Comparison of ENCODE assay signal across 9 cellular contexts in genomic region chr19:16587031-16588023, GRCh38. TPM values are rescaled to one million over a fixed set of nuclear protein-coding genes. Genes with fewer than 3 reads are reported as not detected.
DNase-seq lines count a peak whose midpoint lies in the region; ATAC-seq and TF ChIP-seq lines count a peak whose summit lies in the region.
"Had no signal": no experiment of that assay in that cellular context is flagged by ENCODE, and none has a peak within 500 bp of the region (broad histone marks: within the 10 kb centered on the region; RNA-seq: fewer than 3 reads in every experiment).

No MANE protein-coding gene starts in this region.

- peak overlapping the region; percentile 77 for H3K4me3 Mint-ChIP-seq in activated T-cell treated with anti-CD3 and anti-CD28 coated beads, Interleukin-2, amount 50 U/mL, for 4 hours

- peaks cover 78 to 94% (median 88%) of the 10 kb centered on the region in 3 donors for H3K4me1 ChIP-seq in skeletal muscle tissue (ENCODE audit: control insufficient read depth in 3 of 3, insufficient read depth in 3 of 3, low read length in 3 of 3)

- no peaks in the 10 kb centered on the region for H3K36me3 ChIP-seq in skeletal muscle tissue (ENCODE audit: control insufficient read depth in 3 of 3, insufficient read depth in 3 of 3, low read length in 3 of 3)

- H3K27me3 ChIP-seq in skeletal muscle tissue (ENCODE audit: control insufficient read depth in 3 of 3, insufficient read depth in 3 of 3, low read length in 3 of 3): no peaks in the 10 kb centered on the region

- TF ChIP-seq CTCF in foreskin fibroblast (IDR thresholded peaks at IDR 0.05; ENCODE audit: low read depth, low read length): no peak
- no peak for TF ChIP-seq CTCF in GM20000 (IDR thresholded peaks at IDR 0.05; ENCODE audit: extremely low read depth, missing control alignments)

- H3K9me3 ChIP-seq in skeletal muscle tissue (ENCODE audit: control insufficient read depth in 3 of 3, low read length in 3 of 3): no peaks in the 10 kb centered on the region

- no peaks in the 10 kb centered on the region for H3K36me3 Mint-ChIP-seq in activated T-cell treated with anti-CD3 and anti-CD28 coated beads, Interleukin-2, amount 50 U/mL, for 4 hours (ENCODE audit: insufficient read depth)

- no peaks in the 10 kb centered on the region for H3K9me3 Mint-ChIP-seq in activated T-cell treated with anti-CD3 and anti-CD28 coated beads, Interleukin-2, amount 50 U/mL, for 4 hours

- DNase-seq in ELF-1 (ENCODE audit: low read depth, low spot score) (peak; percentile 34), NCI-H82 treated with DMSO at 0.1 percent for 48 hours (lab: John Stamatoyannopoulos, UW; ENCODE audit: unreplicated experiment) (peak; percentile 20), foreskin fibroblast (peak; percentile 42 to 71), GM20000 (ENCODE audit: low spot score) (no peak)
- DNase-seq in activated T-cell treated with anti-CD3 and anti-CD28 coated beads, Interleukin-2, amount 50 U/mL, for 4 hours: peak; percentile 70

- peak; percentile 22 to 29 for ATAC-seq in activated T-cell treated with anti-CD3 and anti-CD28 coated beads, Interleukin-2, amount 50 U/mL, for 4 hours
- no peak for ATAC-seq in GM21737 (IDR thresholded peaks at IDR 0.05; ENCODE audit: unreplicated experiment)
- ATAC-seq in HG02970 (IDR thresholded peaks at IDR 0.05; ENCODE audit: low FRiP score, unreplicated experiment): no peak

- H3K27me3 Mint-ChIP-seq in activated T-cell treated with anti-CD3 and anti-CD28 coated beads, Interleukin-2, amount 50 U/mL, for 4 hours (ENCODE audit: low read depth): no peaks in the 10 kb centered on the region

- H3K27ac ChIP-seq in skeletal muscle tissue (ENCODE audit: low read depth, low read length): peak overlapping the region; percentile 14
- H3K27ac ChIP-seq: parathyroid adenoma had no signal

- H3K4me3 ChIP-seq in foreskin fibroblast (ENCODE audit: low read depth in 1 of 2, low read length in 2 of 2): no peak overlapping the region
- peak overlapping the region; percentile 33 to 72 (median 49) for H3K4me3 ChIP-seq in skeletal muscle tissue (ENCODE audit: low read length in 3 of 3)

- peaks cover 91% of the 10 kb centered on the region for H3K4me1 Mint-ChIP-seq in activated T-cell treated with anti-CD3 and anti-CD28 coated beads, Interleukin-2, amount 50 U/mL, for 4 hours (ENCODE audit: low read depth)

- peak overlapping the region in 2 of 3 donors; percentile 12 to 64 for H3K9ac ChIP-seq in skeletal muscle tissue (ENCODE audit: low read depth in 1 of 3, low read length in 3 of 3)
- H3K9ac ChIP-seq: parathyroid adenoma had no signal

RNA-seq across cellular contexts. Expression of gene SLC35E1, which starts 15.1 kb away (rescaled TPM):
- total RNA-seq in activated T-cell treated with anti-CD3 and anti-CD28 coated beads, Interleukin-2, amount 50 U/mL, for 4 hours: 10 to 100 TPM; 48.1 to 48.5 (median 48.1) TPM
- 16.2 TPM for total RNA-seq in skeletal muscle tissue

RNA-seq across cellular contexts. Expression of gene MED26, which starts 40.7 kb away (rescaled TPM):
- 10 to 100 TPM; 17.4 to 19.5 (median 18.2) TPM for total RNA-seq in activated T-cell treated with anti-CD3 and anti-CD28 coated beads, Interleukin-2, amount 50 U/mL, for 4 hours
- 2.6 TPM for total RNA-seq in skeletal muscle tissue

RNA-seq across cellular contexts. Expression of gene CHERP, which starts 45.1 kb away (rescaled TPM):
- 100 to 1,000 TPM in 2 of 3 donors, 10 to 100 TPM in 1; 98.7 to 107 (median 103) TPM for total RNA-seq in activated T-cell treated with anti-CD3 and anti-CD28 coated beads, Interleukin-2, amount 50 U/mL, for 4 hours
- 7.3 TPM for total RNA-seq in skeletal muscle tissue

Comparison
In these comparisons a context has a peak if more than half of its experiments do, and no peak if none do; other contexts are left out.
1. ATAC-seq: peak in activated T-cell treated with anti-CD3 and anti-CD28 coated beads, Interleukin-2, amount 50 U/mL, for 4 hours (2 of 2); none in GM21737 (single experiment) and HG02970 (single experiment).
2. H3K4me3 ChIP-seq: peak in skeletal muscle tissue (3 of 3); none in foreskin fibroblast (0 of 2).
3. RNA of gene CHERP, which starts 45.1 kb away (total RNA-seq): 98.7 to 107 TPM in activated T-cell treated with anti-CD3 and anti-CD28 coated beads, Interleukin-2, amount 50 U/mL, for 4 hours; 7.3 TPM in skeletal muscle tissue (single experiment); every median in the first group is over 10 times any median in the second.